In the genomic region with DNA sequence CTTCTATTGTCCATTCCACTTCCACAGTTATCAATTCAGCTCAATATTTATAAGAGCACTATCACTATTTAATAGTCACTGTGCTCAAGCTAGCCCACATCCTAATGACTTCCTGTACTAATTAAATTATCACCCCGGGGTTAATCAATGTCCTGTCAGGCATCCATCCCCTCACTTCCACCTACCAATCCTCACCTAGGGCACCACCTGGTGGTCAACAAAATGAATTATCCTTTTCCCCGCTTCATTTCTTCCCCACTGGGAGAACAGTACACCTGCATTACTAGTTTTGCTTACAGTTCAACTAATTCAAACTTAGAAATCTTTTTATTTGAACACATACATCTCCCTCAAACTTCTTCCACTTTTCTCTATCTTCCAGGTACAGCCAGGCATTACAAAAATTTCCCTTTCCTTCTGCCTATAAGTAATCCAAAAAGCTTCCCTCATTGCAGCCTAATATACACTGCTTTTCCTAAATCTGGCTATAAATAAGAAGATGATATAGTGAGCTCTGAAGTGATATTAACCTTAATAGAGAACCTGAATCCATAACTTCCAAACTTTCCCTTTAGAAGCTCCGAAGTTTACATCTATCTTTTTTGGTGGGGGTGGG, we compare ENCODE assay signal across 1 cellular context.
TF ChIP-seq lines count a peak whose summit lies in the region.

No MANE protein-coding gene starts in this region.

TF ChIP-seq in SK-N-SH treated with all-trans-retinoic acid at 6 μM for 48 hours, 23 proteins besides CTCF, POLR2A, EP300 and RAD21 (continued from another document):
- TF ChIP-seq SNAI2 (CRISPR knock-in tag; IDR thresholded peaks at IDR 0.05) (no peak), OSR1 (CRISPR knock-in tag; IDR thresholded peaks at IDR 0.05) (no peak), ZFP3 (CRISPR knock-in tag; IDR thresholded peaks at IDR 0.05) (no peak), CREB5 (CRISPR knock-in tag; IDR thresholded peaks at IDR 0.05; ENCODE audit: low read depth) (no peak), ZNF565 (CRISPR knock-in tag; conservative IDR thresholded peaks at IDR 0.05; ENCODE audit: low read depth) (no peak), TOX (CRISPR knock-in tag; IDR thresholded peaks at IDR 0.05; ENCODE audit: borderline replicate concordance) (no peak)
TF ChIP-seq in SK-N-SH treated with all-trans-retinoic acid at 6 μM for 48 hours: peak in this region for 0.
